In genomic region chr22:43425976-43426785, GRCh38 we compare ENCODE assay signal across 29 cellular contexts. TPM values are rescaled to one million over a fixed set of nuclear protein-coding genes. Genes with fewer than 3 reads are reported as not detected.
"Had no signal": no experiment of that assay in that cellular context is flagged by ENCODE, and none has a peak within 500 bp of the region (broad histone marks: within the 10 kb centered on the region; RNA-seq: fewer than 3 reads in every experiment).

No MANE protein-coding gene starts in this region.

- H3K4me3 ChIP-seq: colonic mucosa, gastrocnemius medialis, hepatocyte, right atrium auricular region, thoracic aorta had no signal

- H3K27ac ChIP-seq: colonic mucosa, gastrocnemius medialis, hepatocyte, right atrium auricular region, thoracic aorta had no signal

- H3K27me3 ChIP-seq: colonic mucosa, right atrium auricular region had no signal

- H3K36me3 Mint-ChIP-seq: activated CD8-positive, alpha-beta memory T cell treated with anti-CD3 and anti-CD28 coated beads, Interleukin-2, amount 10 ng/mL, durations not matched to agents 7 days and 5 days; activated naive CD4-positive, alpha-beta T cell treated with anti-CD3 and anti-CD28 coated beads, Interleukin-2, amount 50 U/mL, for 24 hours; memory B cell; naive thymus-derived CD4-positive, alpha-beta T cell; WTC11 had no signal

- H3K36me3 ChIP-seq: colonic mucosa, gastrocnemius medialis, right atrium auricular region, thoracic aorta had no signal

- H3K4me3 Mint-ChIP-seq: activated CD8-positive, alpha-beta memory T cell treated with anti-CD3 and anti-CD28 coated beads, Interleukin-2, amount 10 ng/mL, durations not matched to agents 7 days and 5 days; activated CD8-positive, alpha-beta T cell treated with anti-CD3 and anti-CD28 coated beads, Interleukin-2, amount 10 ng/mL, durations not matched to agents 7 days and 5 days; activated naive CD4-positive, alpha-beta T cell treated with anti-CD3 and anti-CD28 coated beads, Interleukin-2, amount 50 U/mL, for 24 hours; central memory CD8-positive, alpha-beta T cell; effector memory CD8-positive, alpha-beta T cell; memory B cell; naive thymus-derived CD4-positive, alpha-beta T cell; stimulated activated naive CD8-positive, alpha-beta T cell treated with anti-CD3 and anti-CD28 coated beads, Interleukin-15, Interleukin-2, amounts not matched to agents 100 ng/mL and 50 ng/mL, for 24 hours; T-helper 17 cell; WTC11 had no signal

- DNase-seq: activated CD8-positive, alpha-beta memory T cell treated with anti-CD3 and anti-CD28 coated beads, Interleukin-2, amount 10 ng/mL, durations not matched to agents 7 days and 5 days; activated CD8-positive, alpha-beta T cell treated with anti-CD3 and anti-CD28 coated beads, Interleukin-2, amount 10 ng/mL, durations not matched to agents 7 days and 5 days; activated T-cell treated with anti-CD3 and anti-CD28 coated beads, Interleukin-2, amount 50 U/mL, for 48 hours; anterior cingulate cortex; colonic mucosa; effector memory CD8-positive, alpha-beta T cell; erythroblast; gastrocnemius medialis; islet precursor cell; left cardiac atrium; midbrain; naive thymus-derived CD4-positive, alpha-beta T cell; occipital lobe; stimulated activated CD4-positive, alpha-beta T cell treated with anti-CD3 and anti-CD28 coated beads, Interleukin-2, amount 100 ng/mL, for 48 hours; T-helper 17 cell; T1000; trophoblast cell had no signal

- H3K9me3 ChIP-seq: colonic mucosa, gastrocnemius medialis, right atrium auricular region, thoracic aorta had no signal

- H3K4me1 Mint-ChIP-seq: activated CD8-positive, alpha-beta memory T cell treated with anti-CD3 and anti-CD28 coated beads, Interleukin-2, amount 10 ng/mL, durations not matched to agents 7 days and 5 days; activated naive CD4-positive, alpha-beta T cell treated with anti-CD3 and anti-CD28 coated beads, Interleukin-2, amount 50 U/mL, for 24 hours; central memory CD8-positive, alpha-beta T cell; memory B cell; naive thymus-derived CD4-positive, alpha-beta T cell; WTC11 had no signal

- H3K4me1 ChIP-seq: colonic mucosa, gastrocnemius medialis, right atrium auricular region had no signal

- H3K27ac Mint-ChIP-seq: activated CD8-positive, alpha-beta memory T cell treated with anti-CD3 and anti-CD28 coated beads, Interleukin-2, amount 10 ng/mL, durations not matched to agents 7 days and 5 days; activated CD8-positive, alpha-beta T cell treated with anti-CD3 and anti-CD28 coated beads, Interleukin-2, amount 10 ng/mL, durations not matched to agents 7 days and 5 days; activated naive CD4-positive, alpha-beta T cell treated with anti-CD3 and anti-CD28 coated beads, Interleukin-2, amount 50 U/mL, for 24 hours; activated T-helper 2 cell treated with anti-CD3 and anti-CD28 coated beads, Interferon-gamma antibody, Interleukin-2, Interleukin-4, amounts not matched to agents 10 μg/mL and 5 μg/mL and 100 μg/mL, durations not matched to agents 14 hours and 24 hours and 36 hours; effector memory CD8-positive, alpha-beta T cell; memory B cell; naive thymus-derived CD4-positive, alpha-beta T cell; stimulated activated naive CD8-positive, alpha-beta T cell treated with anti-CD3 and anti-CD28 coated beads, Interleukin-15, Interleukin-2, amounts not matched to agents 100 ng/mL and 50 ng/mL, for 24 hours; T-helper 17 cell; WTC11 had no signal

- ATAC-seq: activated CD8-positive, alpha-beta memory T cell treated with anti-CD3 and anti-CD28 coated beads, Interleukin-2, amount 10 ng/mL, durations not matched to agents 7 days and 5 days; activated CD8-positive, alpha-beta T cell treated with anti-CD3 and anti-CD28 coated beads, Interleukin-2, amount 10 ng/mL, durations not matched to agents 7 days and 5 days; effector memory CD8-positive, alpha-beta T cell; gastrocnemius medialis; left cardiac atrium; naive thymus-derived CD4-positive, alpha-beta T cell; T-helper 17 cell; WTC11 had no signal

- H3K9me3 Mint-ChIP-seq: activated naive CD4-positive, alpha-beta T cell treated with anti-CD3 and anti-CD28 coated beads, Interleukin-2, amount 50 U/mL, for 24 hours; activated T-helper 2 cell treated with anti-CD3 and anti-CD28 coated beads, Interferon-gamma antibody, Interleukin-2, Interleukin-4, amounts not matched to agents 10 μg/mL and 5 μg/mL and 100 μg/mL, durations not matched to agents 14 hours and 24 hours and 36 hours; central memory CD8-positive, alpha-beta T cell; effector memory CD8-positive, alpha-beta T cell; memory B cell; naive thymus-derived CD4-positive, alpha-beta T cell; stimulated activated naive CD8-positive, alpha-beta T cell treated with anti-CD3 and anti-CD28 coated beads, Interleukin-15, Interleukin-2, amounts not matched to agents 100 ng/mL and 50 ng/mL, for 24 hours; WTC11 had no signal

- FAIRE-seq: bronchial epithelial cell had no signal

RNA-seq across cellular contexts. Expression of gene MPPED1, which starts 14.4 kb away (rescaled TPM):
- total RNA-seq: activated CD8-positive, alpha-beta memory T cell treated with anti-CD3 and anti-CD28 coated beads, Interleukin-2, amount 10 ng/mL, durations not matched to agents 7 days and 5 days; activated CD8-positive, alpha-beta T cell treated with anti-CD3 and anti-CD28 coated beads, Interleukin-2, amount 10 ng/mL, durations not matched to agents 7 days and 5 days; activated T-helper 2 cell treated with anti-CD3 and anti-CD28 coated beads, Interferon-gamma antibody, Interleukin-2, Interleukin-4, amounts not matched to agents 10 μg/mL and 5 μg/mL and 100 μg/mL, durations not matched to agents 14 hours and 24 hours and 36 hours; bronchial epithelial cell; gastrocnemius medialis; naive thymus-derived CD4-positive, alpha-beta T cell; pulmonary artery endothelial cell; right atrium auricular region; subcutaneous adipose tissue; T-helper 17 cell; thoracic aorta had no signal
- polyA plus RNA-seq: naive thymus-derived CD4-positive, alpha-beta T cell had no signal
